Comparison of ENCODE assay signal across 1 cellular context in genomic region chr19:54189020-54189667, GRCh38.
TF ChIP-seq lines count a peak whose summit lies in the region.

A gene with protein sequence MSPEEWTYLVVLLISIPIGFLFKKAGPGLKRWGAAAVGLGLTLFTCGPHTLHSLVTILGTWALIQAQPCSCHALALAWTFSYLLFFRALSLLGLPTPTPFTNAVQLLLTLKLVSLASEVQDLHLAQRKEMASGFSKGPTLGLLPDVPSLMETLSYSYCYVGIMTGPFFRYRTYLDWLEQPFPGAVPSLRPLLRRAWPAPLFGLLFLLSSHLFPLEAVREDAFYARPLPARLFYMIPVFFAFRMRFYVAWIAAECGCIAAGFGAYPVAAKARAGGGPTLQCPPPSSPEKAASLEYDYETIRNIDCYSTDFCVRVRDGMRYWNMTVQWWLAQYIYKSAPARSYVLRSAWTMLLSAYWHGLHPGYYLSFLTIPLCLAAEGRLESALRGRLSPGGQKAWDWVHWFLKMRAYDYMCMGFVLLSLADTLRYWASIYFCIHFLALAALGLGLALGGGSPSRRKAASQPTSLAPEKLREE (minus strand): TSS chr19:54189580. CDS start chr19:54188508, 1,072 bp downstream.

TF ChIP-seq in HepG2, 621 proteins besides CTCF, POLR2A, EP300 and RAD21 (continued from another document and continues in another):
- TF ChIP-seq HES4 (CRISPR knock-in tag; IDR thresholded peaks at IDR 0.05; ENCODE audit: borderline replicate concordance) (peak; percentile 59; the same call in 1 of the 2 replicates), ETV6 (CRISPR knock-in tag; conservative IDR thresholded peaks at IDR 0.05) (no peak; the same call in 1 of the 2 replicates), THYN1 (CRISPR knock-in tag; IDR thresholded peaks at IDR 0.05; ENCODE audit: borderline replicate concordance, low read depth) (no peak), HMGA1 (CRISPR knock-in tag; conservative IDR thresholded peaks at IDR 0.05) (no peak), DBP (CRISPR knock-in tag; IDR thresholded peaks at IDR 0.05; ENCODE audit: not compliant biosample characterization) (no peak), NR1H2 (CRISPR knock-in tag; IDR thresholded peaks at IDR 0.05; ENCODE audit: borderline replicate concordance, low read depth) (no peak), ZBTB3 (CRISPR knock-in tag; IDR thresholded peaks at IDR 0.05; ENCODE audit: borderline replicate concordance, low read depth) (0 out of 2 replicates have a peak, but pooled peaks have one; percentile 40), NPAS2 (CRISPR knock-in tag; IDR thresholded peaks at IDR 0.05; ENCODE audit: borderline replicate concordance) (no peak), GATAD2A (CRISPR knock-in tag; IDR thresholded peaks at IDR 0.05) (no peak), SRSF9 (IDR thresholded peaks at IDR 0.05; ENCODE audit: borderline replicate concordance, insufficient read depth, low read depth, low read length, poor library complexity, severe bottlenecking) (no peak), ZBTB38 (CRISPR knock-in tag; IDR thresholded peaks at IDR 0.05) (peak; percentile 46; the same call in 1 of the 2 replicates), ZBTB8A (CRISPR knock-in tag; IDR thresholded peaks at IDR 0.05; ENCODE audit: borderline replicate concordance, low read depth) (no peak), SOX6 (IDR thresholded peaks at IDR 0.05) (no peak), SOX6 (CRISPR knock-in tag; IDR thresholded peaks at IDR 0.05) (no peak), THAP11 (CRISPR knock-in tag; IDR thresholded peaks at IDR 0.05) (0 out of 2 replicates have a peak, but pooled peaks have one; percentile 12), ELF4 (CRISPR knock-in tag; IDR thresholded peaks at IDR 0.05; ENCODE audit: borderline replicate concordance) (no peak), ZNF30 (CRISPR knock-in tag; IDR thresholded peaks at IDR 0.05) (no peak), SALL1 (CRISPR knock-in tag; IDR thresholded peaks at IDR 0.05) (peak; percentile 72), TEAD3 (CRISPR knock-in tag; optimal IDR thresholded peaks at IDR 0.05; ENCODE audit: borderline replicate concordance) (peak; percentile 18), NFIC (IDR thresholded peaks at IDR 0.05; ENCODE audit: low read length) (no peak), ZNF605 (CRISPR knock-in tag; IDR thresholded peaks at IDR 0.05) (0 out of 2 replicates have a peak, but pooled peaks have one; percentile 54), ZSCAN30 (CRISPR knock-in tag; IDR thresholded peaks at IDR 0.05) (no peak), DMTF1 (CRISPR knock-in tag; IDR thresholded peaks at IDR 0.05) (no peak), CENPX (CRISPR knock-in tag; IDR thresholded peaks at IDR 0.05) (no peak), CBX5 (CRISPR knock-in tag; IDR thresholded peaks at IDR 0.05; ENCODE audit: borderline replicate concordance) (no peak), NAIF1 (CRISPR knock-in tag; IDR thresholded peaks at IDR 0.05; ENCODE audit: borderline replicate concordance) (no peak), CCAR2 (optimal IDR thresholded peaks at IDR 0.05; ENCODE audit: low read depth, low read length) (no peak), ZNF530 (CRISPR knock-in tag; IDR thresholded peaks at IDR 0.05; ENCODE audit: low read depth) (no peak), TOE1 (CRISPR knock-in tag; IDR thresholded peaks at IDR 0.05) (no peak), SMAD1 (CRISPR knock-in tag; IDR thresholded peaks at IDR 0.05; ENCODE audit: borderline replicate concordance, low read depth) (peak; percentile 69; the same call in 1 of the 2 replicates), ZSCAN9 (CRISPR knock-in tag; IDR thresholded peaks at IDR 0.05; ENCODE audit: borderline replicate concordance) (0 out of 2 replicates have a peak, but pooled peaks have one; percentile 23), DMAP1 (CRISPR knock-in tag; IDR thresholded peaks at IDR 0.05) (0 out of 2 replicates have a peak, but pooled peaks have one; percentile 11), NR2F2 (IDR thresholded peaks at IDR 0.05; ENCODE audit: borderline replicate concordance, low read depth) (no peak; the same call in 1 of the 2 replicates), NFYC (CRISPR knock-in tag; IDR thresholded peaks at IDR 0.05) (no peak), ZNF337 (CRISPR knock-in tag; IDR thresholded peaks at IDR 0.05; ENCODE audit: borderline replicate concordance, low read depth) (no peak), MAFF (IDR thresholded peaks at IDR 0.05; ENCODE audit: low read depth, low read length) (no peak), ZNF142 (CRISPR knock-in tag; IDR thresholded peaks at IDR 0.05) (no peak), NFE2 (CRISPR knock-in tag; IDR thresholded peaks at IDR 0.05) (no peak), ATF1 (CRISPR knock-in tag; IDR thresholded peaks at IDR 0.05) (no peak), ZSCAN20 (CRISPR knock-in tag; IDR thresholded peaks at IDR 0.05; ENCODE audit: borderline replicate concordance) (peak; percentile 77; the same call in 1 of the 2 replicates), KDM5A (IDR thresholded peaks at IDR 0.05; ENCODE audit: borderline replicate concordance, low read length) (peak; percentile 64; the same call in 1 of the 2 replicates), ATAD3A (CRISPR knock-in tag; IDR thresholded peaks at IDR 0.05) (no peak), MED13 (CRISPR knock-in tag; IDR thresholded peaks at IDR 0.05) (0 out of 2 replicates have a peak, but pooled peaks have one; percentile 46), ZNF773 (CRISPR knock-in tag; IDR thresholded peaks at IDR 0.05; ENCODE audit: borderline replicate concordance) (no peak)
- TF ChIP-seq, protein P1, sequence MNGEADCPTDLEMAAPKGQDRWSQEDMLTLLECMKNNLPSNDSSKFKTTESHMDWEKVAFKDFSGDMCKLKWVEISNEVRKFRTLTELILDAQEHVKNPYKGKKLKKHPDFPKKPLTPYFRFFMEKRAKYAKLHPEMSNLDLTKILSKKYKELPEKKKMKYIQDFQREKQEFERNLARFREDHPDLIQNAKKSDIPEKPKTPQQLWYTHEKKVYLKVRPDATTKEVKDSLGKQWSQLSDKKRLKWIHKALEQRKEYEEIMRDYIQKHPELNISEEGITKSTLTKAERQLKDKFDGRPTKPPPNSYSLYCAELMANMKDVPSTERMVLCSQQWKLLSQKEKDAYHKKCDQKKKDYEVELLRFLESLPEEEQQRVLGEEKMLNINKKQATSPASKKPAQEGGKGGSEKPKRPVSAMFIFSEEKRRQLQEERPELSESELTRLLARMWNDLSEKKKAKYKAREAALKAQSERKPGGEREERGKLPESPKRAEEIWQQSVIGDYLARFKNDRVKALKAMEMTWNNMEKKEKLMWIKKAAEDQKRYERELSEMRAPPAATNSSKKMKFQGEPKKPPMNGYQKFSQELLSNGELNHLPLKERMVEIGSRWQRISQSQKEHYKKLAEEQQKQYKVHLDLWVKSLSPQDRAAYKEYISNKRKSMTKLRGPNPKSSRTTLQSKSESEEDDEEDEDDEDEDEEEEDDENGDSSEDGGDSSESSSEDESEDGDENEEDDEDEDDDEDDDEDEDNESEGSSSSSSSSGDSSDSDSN (CRISPR knock-in tag; IDR thresholded peaks at IDR 0.05) = peak; percentile 82
- TF ChIP-seq, protein P2, sequence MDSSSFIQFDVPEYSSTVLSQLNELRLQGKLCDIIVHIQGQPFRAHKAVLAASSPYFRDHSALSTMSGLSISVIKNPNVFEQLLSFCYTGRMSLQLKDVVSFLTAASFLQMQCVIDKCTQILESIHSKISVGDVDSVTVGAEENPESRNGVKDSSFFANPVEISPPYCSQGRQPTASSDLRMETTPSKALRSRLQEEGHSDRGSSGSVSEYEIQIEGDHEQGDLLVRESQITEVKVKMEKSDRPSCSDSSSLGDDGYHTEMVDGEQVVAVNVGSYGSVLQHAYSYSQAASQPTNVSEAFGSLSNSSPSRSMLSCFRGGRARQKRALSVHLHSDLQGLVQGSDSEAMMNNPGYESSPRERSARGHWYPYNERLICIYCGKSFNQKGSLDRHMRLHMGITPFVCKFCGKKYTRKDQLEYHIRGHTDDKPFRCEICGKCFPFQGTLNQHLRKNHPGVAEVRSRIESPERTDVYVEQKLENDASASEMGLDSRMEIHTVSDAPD (CRISPR knock-in tag; IDR thresholded peaks at IDR 0.05) = no peak
- TF ChIP-seq, protein P3, sequence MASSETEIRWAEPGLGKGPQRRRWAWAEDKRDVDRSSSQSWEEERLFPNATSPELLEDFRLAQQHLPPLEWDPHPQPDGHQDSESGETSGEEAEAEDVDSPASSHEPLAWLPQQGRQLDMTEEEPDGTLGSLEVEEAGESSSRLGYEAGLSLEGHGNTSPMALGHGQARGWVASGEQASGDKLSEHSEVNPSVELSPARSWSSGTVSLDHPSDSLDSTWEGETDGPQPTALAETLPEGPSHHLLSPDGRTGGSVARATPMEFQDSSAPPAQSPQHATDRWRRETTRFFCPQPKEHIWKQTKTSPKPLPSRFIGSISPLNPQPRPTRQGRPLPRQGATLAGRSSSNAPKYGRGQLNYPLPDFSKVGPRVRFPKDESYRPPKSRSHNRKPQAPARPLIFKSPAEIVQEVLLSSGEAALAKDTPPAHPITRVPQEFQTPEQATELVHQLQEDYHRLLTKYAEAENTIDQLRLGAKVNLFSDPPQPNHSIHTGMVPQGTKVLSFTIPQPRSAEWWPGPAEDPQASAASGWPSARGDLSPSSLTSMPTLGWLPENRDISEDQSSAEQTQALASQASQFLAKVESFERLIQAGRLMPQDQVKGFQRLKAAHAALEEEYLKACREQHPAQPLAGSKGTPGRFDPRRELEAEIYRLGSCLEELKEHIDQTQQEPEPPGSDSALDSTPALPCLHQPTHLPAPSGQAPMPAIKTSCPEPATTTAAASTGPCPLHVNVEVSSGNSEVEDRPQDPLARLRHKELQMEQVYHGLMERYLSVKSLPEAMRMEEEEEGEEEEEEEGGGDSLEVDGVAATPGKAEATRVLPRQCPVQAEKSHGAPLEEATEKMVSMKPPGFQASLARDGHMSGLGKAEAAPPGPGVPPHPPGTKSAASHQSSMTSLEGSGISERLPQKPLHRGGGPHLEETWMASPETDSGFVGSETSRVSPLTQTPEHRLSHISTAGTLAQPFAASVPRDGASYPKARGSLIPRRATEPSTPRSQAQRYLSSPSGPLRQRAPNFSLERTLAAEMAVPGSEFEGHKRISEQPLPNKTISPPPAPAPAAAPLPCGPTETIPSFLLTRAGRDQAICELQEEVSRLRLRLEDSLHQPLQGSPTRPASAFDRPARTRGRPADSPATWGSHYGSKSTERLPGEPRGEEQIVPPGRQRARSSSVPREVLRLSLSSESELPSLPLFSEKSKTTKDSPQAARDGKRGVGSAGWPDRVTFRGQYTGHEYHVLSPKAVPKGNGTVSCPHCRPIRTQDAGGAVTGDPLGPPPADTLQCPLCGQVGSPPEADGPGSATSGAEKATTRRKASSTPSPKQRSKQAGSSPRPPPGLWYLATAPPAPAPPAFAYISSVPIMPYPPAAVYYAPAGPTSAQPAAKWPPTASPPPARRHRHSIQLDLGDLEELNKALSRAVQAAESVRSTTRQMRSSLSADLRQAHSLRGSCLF (CRISPR knock-in tag; IDR thresholded peaks at IDR 0.05; ENCODE audit: borderline replicate concordance) = no peak
